1 cellular context compared by ENCODE assay signal in the genomic region with DNA sequence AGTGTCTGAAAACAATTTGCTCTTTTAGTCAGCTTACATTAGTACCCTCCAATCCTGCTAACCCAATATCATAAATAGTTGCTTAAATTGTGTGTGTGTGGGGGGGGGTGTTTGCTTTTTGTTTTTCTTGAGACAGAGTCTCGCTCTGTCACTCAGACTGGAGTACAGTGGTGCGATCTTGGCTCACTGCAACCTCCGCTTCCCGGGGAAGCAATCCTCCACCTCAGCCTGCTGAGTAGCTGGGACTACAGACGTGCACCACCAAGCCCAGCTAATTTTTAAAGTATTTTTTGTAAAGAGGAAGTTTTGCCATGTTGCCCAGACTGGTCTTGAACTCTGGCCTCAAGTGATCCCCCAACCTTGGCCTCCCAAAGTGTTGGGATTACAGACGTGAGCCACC.
TF ChIP-seq lines count a peak whose summit lies in the region.

No MANE protein-coding gene starts in this region.

TF ChIP-seq in GM23338, 12 proteins besides CTCF, POLR2A, EP300 and RAD21 (continued from another document):
- TF ChIP-seq, protein P1, sequence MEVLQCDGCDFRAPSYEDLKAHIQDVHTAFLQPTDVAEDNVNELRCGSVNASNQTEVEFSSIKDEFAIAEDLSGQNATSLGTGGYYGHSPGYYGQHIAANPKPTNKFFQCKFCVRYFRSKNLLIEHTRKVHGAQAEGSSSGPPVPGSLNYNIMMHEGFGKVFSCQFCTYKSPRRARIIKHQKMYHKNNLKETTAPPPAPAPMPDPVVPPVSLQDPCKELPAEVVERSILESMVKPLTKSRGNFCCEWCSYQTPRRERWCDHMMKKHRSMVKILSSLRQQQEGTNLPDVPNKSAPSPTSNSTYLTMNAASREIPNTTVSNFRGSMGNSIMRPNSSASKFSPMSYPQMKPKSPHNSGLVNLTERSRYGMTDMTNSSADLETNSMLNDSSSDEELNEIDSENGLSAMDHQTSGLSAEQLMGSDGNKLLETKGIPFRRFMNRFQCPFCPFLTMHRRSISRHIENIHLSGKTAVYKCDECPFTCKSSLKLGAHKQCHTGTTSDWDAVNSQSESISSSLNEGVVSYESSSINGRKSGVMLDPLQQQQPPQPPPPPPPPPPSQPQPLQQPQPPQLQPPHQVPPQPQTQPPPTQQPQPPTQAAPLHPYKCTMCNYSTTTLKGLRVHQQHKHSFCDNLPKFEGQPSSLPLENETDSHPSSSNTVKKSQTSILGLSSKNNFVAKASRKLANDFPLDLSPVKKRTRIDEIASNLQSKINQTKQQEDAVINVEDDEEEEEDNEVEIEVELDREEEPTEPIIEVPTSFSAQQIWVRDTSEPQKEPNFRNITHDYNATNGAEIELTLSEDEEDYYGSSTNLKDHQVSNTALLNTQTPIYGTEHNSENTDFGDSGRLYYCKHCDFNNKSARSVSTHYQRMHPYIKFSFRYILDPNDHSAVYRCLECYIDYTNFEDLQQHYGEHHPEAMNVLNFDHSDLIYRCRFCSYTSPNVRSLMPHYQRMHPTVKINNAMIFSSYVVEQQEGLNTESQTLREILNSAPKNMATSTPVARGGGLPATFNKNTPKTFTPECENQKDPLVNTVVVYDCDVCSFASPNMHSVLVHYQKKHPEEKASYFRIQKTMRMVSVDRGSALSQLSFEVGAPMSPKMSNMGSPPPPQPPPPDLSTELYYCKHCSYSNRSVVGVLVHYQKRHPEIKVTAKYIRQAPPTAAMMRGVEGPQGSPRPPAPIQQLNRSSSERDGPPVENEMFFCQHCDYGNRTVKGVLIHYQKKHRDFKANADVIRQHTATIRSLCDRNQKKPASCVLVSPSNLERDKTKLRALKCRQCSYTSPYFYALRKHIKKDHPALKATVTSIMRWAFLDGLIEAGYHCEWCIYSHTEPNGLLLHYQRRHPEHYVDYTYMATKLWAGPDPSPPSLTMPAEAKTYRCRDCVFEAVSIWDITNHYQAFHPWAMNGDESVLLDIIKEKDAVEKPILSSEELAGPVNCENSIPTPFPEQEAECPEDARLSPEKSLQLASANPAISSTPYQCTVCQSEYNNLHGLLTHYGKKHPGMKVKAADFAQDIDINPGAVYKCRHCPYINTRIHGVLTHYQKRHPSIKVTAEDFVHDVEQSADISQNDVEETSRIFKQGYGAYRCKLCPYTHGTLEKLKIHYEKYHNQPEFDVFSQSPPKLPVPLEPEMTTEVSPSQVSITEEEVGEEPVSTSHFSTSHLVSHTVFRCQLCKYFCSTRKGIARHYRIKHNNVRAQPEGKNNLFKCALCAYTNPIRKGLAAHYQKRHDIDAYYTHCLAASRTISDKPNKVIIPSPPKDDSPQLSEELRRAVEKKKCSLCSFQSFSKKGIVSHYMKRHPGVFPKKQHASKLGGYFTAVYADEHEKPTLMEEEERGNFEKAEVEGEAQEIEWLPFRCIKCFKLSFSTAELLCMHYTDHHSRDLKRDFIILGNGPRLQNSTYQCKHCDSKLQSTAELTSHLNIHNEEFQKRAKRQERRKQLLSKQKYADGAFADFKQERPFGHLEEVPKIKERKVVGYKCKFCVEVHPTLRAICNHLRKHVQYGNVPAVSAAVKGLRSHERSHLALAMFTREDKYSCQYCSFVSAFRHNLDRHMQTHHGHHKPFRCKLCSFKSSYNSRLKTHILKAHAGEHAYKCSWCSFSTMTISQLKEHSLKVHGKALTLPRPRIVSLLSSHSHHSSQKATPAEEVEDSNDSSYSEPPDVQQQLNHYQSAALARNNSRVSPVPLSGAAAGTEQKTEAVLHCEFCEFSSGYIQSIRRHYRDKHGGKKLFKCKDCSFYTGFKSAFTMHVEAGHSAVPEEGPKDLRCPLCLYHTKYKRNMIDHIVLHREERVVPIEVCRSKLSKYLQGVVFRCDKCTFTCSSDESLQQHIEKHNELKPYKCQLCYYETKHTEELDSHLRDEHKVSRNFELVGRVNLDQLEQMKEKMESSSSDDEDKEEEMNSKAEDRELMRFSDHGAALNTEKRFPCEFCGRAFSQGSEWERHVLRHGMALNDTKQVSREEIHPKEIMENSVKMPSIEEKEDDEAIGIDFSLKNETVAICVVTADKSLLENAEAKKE (CRISPR knock-in tag; IDR thresholded peaks at IDR 0.05) = no peak
- TF ChIP-seq, protein P2, sequence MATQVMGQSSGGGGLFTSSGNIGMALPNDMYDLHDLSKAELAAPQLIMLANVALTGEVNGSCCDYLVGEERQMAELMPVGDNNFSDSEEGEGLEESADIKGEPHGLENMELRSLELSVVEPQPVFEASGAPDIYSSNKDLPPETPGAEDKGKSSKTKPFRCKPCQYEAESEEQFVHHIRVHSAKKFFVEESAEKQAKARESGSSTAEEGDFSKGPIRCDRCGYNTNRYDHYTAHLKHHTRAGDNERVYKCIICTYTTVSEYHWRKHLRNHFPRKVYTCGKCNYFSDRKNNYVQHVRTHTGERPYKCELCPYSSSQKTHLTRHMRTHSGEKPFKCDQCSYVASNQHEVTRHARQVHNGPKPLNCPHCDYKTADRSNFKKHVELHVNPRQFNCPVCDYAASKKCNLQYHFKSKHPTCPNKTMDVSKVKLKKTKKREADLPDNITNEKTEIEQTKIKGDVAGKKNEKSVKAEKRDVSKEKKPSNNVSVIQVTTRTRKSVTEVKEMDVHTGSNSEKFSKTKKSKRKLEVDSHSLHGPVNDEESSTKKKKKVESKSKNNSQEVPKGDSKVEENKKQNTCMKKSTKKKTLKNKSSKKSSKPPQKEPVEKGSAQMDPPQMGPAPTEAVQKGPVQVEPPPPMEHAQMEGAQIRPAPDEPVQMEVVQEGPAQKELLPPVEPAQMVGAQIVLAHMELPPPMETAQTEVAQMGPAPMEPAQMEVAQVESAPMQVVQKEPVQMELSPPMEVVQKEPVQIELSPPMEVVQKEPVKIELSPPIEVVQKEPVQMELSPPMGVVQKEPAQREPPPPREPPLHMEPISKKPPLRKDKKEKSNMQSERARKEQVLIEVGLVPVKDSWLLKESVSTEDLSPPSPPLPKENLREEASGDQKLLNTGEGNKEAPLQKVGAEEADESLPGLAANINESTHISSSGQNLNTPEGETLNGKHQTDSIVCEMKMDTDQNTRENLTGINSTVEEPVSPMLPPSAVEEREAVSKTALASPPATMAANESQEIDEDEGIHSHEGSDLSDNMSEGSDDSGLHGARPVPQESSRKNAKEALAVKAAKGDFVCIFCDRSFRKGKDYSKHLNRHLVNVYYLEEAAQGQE (IDR thresholded peaks at IDR 0.05; ENCODE audit: unreplicated experiment) = no peak
- TF ChIP-seq ZNF331 (CRISPR knock-in tag; IDR thresholded peaks at IDR 0.05; ENCODE audit: low read depth) (no peak), NANOG (IDR thresholded peaks at IDR 0.05; ENCODE audit: borderline replicate concordance) (no peak), STAT1 (IDR thresholded peaks at IDR 0.05; ENCODE audit: unreplicated experiment) (no peak), JUNB (IDR thresholded peaks at IDR 0.05; ENCODE audit: unreplicated experiment) (no peak), ZNF114 (CRISPR knock-in tag; IDR thresholded peaks at IDR 0.05) (no peak), EZH2phosphoT487 (IDR thresholded peaks at IDR 0.05; ENCODE audit: unreplicated experiment) (no peak)
- TF ChIP-seq, protein P3, sequence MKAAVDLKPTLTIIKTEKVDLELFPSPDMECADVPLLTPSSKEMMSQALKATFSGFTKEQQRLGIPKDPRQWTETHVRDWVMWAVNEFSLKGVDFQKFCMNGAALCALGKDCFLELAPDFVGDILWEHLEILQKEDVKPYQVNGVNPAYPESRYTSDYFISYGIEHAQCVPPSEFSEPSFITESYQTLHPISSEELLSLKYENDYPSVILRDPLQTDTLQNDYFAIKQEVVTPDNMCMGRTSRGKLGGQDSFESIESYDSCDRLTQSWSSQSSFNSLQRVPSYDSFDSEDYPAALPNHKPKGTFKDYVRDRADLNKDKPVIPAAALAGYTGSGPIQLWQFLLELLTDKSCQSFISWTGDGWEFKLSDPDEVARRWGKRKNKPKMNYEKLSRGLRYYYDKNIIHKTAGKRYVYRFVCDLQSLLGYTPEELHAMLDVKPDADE (IDR thresholded peaks at IDR 0.05) = no peak
